ENCODE assay signal across 10 cellular contexts in the genomic region with DNA sequence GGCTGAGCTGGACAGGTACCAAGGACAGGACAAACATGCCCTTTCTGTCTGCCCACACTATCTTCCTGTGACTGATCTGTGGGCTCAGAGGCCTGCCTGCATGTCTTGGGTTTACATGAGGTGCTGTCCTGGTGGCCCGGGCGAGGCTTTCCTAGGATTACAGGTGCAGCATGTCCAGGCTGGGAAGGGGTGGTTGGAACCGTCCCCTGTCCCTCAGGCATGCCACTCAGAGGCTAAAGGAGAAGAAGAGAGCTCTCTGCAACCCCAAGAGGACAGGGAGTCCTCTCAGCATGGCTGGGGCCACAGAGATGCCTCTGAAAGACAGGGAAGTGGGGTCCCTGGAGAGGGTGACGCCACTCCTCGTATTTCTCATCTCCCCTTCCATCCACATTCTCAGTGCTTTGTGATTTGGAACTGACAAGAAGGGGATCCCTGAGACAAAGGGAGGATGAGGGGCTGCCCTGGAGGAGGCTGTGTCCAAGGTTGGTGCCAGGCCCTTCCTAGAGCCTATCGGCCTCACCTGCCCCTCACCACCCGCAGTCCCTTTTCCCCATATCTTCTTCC.
DNase-seq lines count a peak whose midpoint lies in the region; ATAC-seq, FAIRE-seq and TF ChIP-seq lines count a peak whose summit lies in the region.
"Had no signal": no experiment of that assay in that cellular context is flagged by ENCODE, and none has a peak within 500 bp of the region (broad histone marks: within the 10 kb centered on the region; RNA-seq: fewer than 3 reads in every experiment).

No MANE protein-coding gene starts in this region.

- WGBS in A549 (ENCODE audit: missing lambda C conversion rate), result 80% methylated on average over 7 of the region's 7 CpGs

- TF ChIP-seq CTCF in A549 (IDR thresholded peaks at IDR 0.05), result no peak
- TF ChIP-seq CTCF in WERI-Rb-1 (IDR thresholded peaks at IDR 0.05; ENCODE audit: low read depth, low read length), result no peak

- no peak overlapping the region for H3K4me3 ChIP-seq in A549
- no peak overlapping the region for H3K4me3 ChIP-seq in WERI-Rb-1 (ENCODE audit: low read depth, low read length)
- H3K4me3 ChIP-seq: skin epidermis had no signal

- H3K4me2 ChIP-seq in A549, result peak overlapping the region; percentile 71; the same call in 1 of the 3 replicates

- TF ChIP-seq EP300 in A549 (IDR thresholded peaks at IDR 0.05), result no peak

- H3K4me1 ChIP-seq in A549, result peaks cover 7% of the 10 kb centered on the region

- no peaks in the 10 kb centered on the region for H3K36me3 ChIP-seq in WERI-Rb-1
- H3K36me3 ChIP-seq: esophagus squamous epithelium had no signal

- peak in 1 of 2 experiments; percentile 46; a peak in 4 of 6 replicates for ATAC-seq in A549
- ATAC-seq in GM18909 (IDR thresholded peaks at IDR 0.05; ENCODE audit: poor library complexity, unreplicated experiment), result peak; percentile 2
- ATAC-seq in HG02852 (IDR thresholded peaks at IDR 0.05; ENCODE audit: unreplicated experiment), result peak; percentile 2
- no peak for ATAC-seq in HG02885 (IDR thresholded peaks at IDR 0.05; ENCODE audit: poor library complexity, unreplicated experiment)

- no peak for FAIRE-seq in A549 (lab: Jason Lieb, UNC)

- no peak for TF ChIP-seq POLR2A in A549 (IDR thresholded peaks at IDR 0.05; ENCODE audit: low read length)

- POLR2A ChIA-PET in A549 (lab: Yijun Ruan, JAX), result no interaction called here

- CTCF ChIA-PET in A549 (lab: Yijun Ruan, JAX), result interaction anchor here (0.8 to 2.9 kb wide), 15 partner anchors 12 to 341 kb away, joined by 3 to 20 read pairs (median 4); a partner anchor contains a TSS

- TF ChIP-seq RAD21 in A549 (conservative IDR thresholded peaks at IDR 0.05 in 1 of 2, IDR thresholded peaks at IDR 0.05 in 1 of 2), result no peak

- no peak for DNase-seq in A549 (ENCODE audit: low read depth in 1 of 2, low spot score in 1 of 2)
- DNase-seq in WERI-Rb-1, result peak; percentile 51
- DNase-seq in NCI-H2081 (lab: John Stamatoyannopoulos, UW), result no peak
- no peak for DNase-seq in putamen (ENCODE audit: low spot score)
- DNase-seq in AG08395 (ENCODE audit: low spot score), result no peak
- DNase-seq: esophagus squamous epithelium had no signal

- no peaks in the 10 kb centered on the region for H3K27me3 ChIP-seq in WERI-Rb-1 (ENCODE audit: insufficient read depth, low read depth, severe bottlenecking)

- H3K27ac ChIP-seq in A549 (0 out of 6 replicates have a peak overlapping the region, but pooled peaks of 1 of the 2 experiments have one; percentile 12), WERI-Rb-1 (peak overlapping the region; percentile 73)

- H3K9me3 ChIP-seq in A549, result no peaks in the 10 kb centered on the region
- H3K9me3 ChIP-seq in WERI-Rb-1 (ENCODE audit: severe bottlenecking), result no peaks in the 10 kb centered on the region
- H3K9me3 ChIP-seq: esophagus squamous epithelium had no signal

TF ChIP-seq in A549, 52 proteins besides CTCF, POLR2A, EP300 and RAD21:
- TF ChIP-seq KDM1A (IDR thresholded peaks at IDR 0.05; ENCODE audit: low read depth) (no peak), SMC3 (IDR thresholded peaks at IDR 0.05) (no peak), TP53 (CRISPR knock-in tag; IDR thresholded peaks at IDR 0.05) (no peak), MYC (IDR thresholded peaks at IDR 0.05; ENCODE audit: borderline replicate concordance, low read length) (no peak), RFX5 (IDR thresholded peaks at IDR 0.05) (no peak), SREBF2 (IDR thresholded peaks at IDR 0.05) (no peak), HDAC2 (IDR thresholded peaks at IDR 0.05) (no peak), JUN (IDR thresholded peaks at IDR 0.05) (no peak; a peak in 1 of 5 replicates), HEYL (CRISPR knock-in tag; IDR thresholded peaks at IDR 0.05) (no peak), KDM5A (IDR thresholded peaks at IDR 0.05) (no peak)
- TF ChIP-seq, protein P1, sequence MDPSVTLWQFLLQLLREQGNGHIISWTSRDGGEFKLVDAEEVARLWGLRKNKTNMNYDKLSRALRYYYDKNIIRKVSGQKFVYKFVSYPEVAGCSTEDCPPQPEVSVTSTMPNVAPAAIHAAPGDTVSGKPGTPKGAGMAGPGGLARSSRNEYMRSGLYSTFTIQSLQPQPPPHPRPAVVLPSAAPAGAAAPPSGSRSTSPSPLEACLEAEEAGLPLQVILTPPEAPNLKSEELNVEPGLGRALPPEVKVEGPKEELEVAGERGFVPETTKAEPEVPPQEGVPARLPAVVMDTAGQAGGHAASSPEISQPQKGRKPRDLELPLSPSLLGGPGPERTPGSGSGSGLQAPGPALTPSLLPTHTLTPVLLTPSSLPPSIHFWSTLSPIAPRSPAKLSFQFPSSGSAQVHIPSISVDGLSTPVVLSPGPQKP (IDR thresholded peaks at IDR 0.05; ENCODE audit: low read depth, low read length), result no peak
- TF ChIP-seq, protein P2, sequence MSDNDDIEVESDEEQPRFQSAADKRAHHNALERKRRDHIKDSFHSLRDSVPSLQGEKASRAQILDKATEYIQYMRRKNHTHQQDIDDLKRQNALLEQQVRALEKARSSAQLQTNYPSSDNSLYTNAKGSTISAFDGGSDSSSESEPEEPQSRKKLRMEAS (IDR thresholded peaks at IDR 0.05), result no peak
